15 cellular contexts compared by ENCODE assay signal in the genomic region with DNA sequence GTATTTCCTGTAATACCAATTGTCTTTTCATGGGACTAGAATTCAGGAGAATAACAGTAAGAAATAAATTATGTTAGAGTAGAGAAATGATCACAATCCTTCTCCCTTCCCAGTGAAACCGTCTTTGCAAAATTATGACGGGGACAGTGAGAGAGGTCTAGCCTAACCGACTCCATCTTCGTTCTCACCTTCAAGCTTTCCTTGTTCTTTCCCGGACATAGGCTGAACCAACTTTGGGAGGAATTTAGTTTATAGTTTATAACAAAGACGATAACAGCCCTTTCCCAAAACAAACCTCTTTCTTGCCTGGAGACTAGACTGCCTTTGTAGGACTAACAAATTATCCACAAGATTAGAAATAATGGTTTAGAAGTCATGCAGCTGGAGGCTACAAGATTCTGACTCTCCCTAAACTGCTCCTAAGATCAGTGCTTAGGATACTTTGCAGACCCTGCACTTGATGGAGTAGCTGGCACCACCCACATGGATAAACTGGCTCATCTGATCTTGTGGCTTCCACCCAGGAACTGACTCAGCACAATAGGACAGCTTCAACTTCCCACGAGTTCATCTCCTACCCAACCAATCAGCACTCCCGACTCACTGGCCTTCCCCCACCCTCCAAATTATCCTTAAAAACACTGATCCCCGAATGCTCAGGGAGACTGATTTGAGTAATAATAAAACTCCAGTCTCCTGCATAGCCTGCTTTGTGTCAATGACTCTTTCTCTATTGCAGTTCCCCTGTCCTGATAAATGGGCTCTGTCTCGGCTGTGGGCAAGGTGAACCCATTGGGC.
DNase-seq lines count a peak whose midpoint lies in the region; ATAC-seq and TF ChIP-seq lines count a peak whose summit lies in the region.
"Had no signal": no experiment of that assay in that cellular context is flagged by ENCODE, and none has a peak within 500 bp of the region (broad histone marks: within the 10 kb centered on the region; RNA-seq: fewer than 3 reads in every experiment).

No MANE protein-coding gene starts in this region.

- POLR2A ChIA-PET in MCF 10A (lab: Yijun Ruan, JAX) = no interaction called here

- CTCF ChIA-PET in MCF 10A (lab: Yijun Ruan, JAX) = interaction anchor here (0.9 kb wide), 1 partner anchor 15 kb away, joined by 5 read pairs; no protein-coding TSS in a partner anchor

- BruUV-seq in MCF 10A (replicated peaks; lab: Mats Ljungman, UMichigan) = no TSS peak

- ATAC-seq in stimulated activated naive B cell treated with anti-CD40 and anti-IgM and Interleukin-4, amounts not matched to agents 10 μg/mL and 1 μg/mL and 100 μg/mL, for 72 hours (replicated peaks) = no peak

- H3K4me3 Mint-ChIP-seq in MCF 10A (ENCODE audit: unreplicated experiment) (no peak overlapping the region), osteocyte (ENCODE audit: unreplicated experiment) (no peak overlapping the region)
- no peak overlapping the region for H3K4me3 Mint-ChIP-seq in stimulated activated naive B cell treated with anti-CD40 and anti-IgM and Interleukin-4, amounts not matched to agents 10 μg/mL and 1 μg/mL and 100 μg/mL, for 72 hours
- H3K4me3 Mint-ChIP-seq: central memory CD8-positive, alpha-beta T cell had no signal

- H3K27me3 Mint-ChIP-seq in MCF 10A (ENCODE audit: insufficient read depth, unreplicated experiment) = no peaks in the 10 kb centered on the region
- no peaks in the 10 kb centered on the region for H3K27me3 Mint-ChIP-seq in stimulated activated naive B cell treated with anti-CD40 and anti-IgM and Interleukin-4, amounts not matched to agents 10 μg/mL and 1 μg/mL and 100 μg/mL, for 72 hours
- no peaks in the 10 kb centered on the region for H3K27me3 Mint-ChIP-seq in osteocyte (ENCODE audit: unreplicated experiment)
- H3K27me3 Mint-ChIP-seq: central memory CD8-positive, alpha-beta T cell had no signal

- intact Hi-C loops in MCF 10A (cut with micrococcal nuclease) (no loop called here), breast epithelium (cut with DNase I; ENCODE audit: low total_unique reads) (no loop called here)

- H3K4me3 ChIP-seq in breast epithelium (no peak overlapping the region), adipocyte (ENCODE audit: low read length) (no peak overlapping the region), fibroblast of villous mesenchyme (ENCODE audit: low read depth, low read length) (no peak overlapping the region)

- H3K9me3 ChIP-seq in breast epithelium (no peaks in the 10 kb centered on the region), adipocyte (ENCODE audit: control insufficient read depth, low read length) (no peaks in the 10 kb centered on the region)
- H3K9me3 ChIP-seq: neutrophil had no signal

- peaks cover 5% of the 10 kb centered on the region for H3K4me1 Mint-ChIP-seq in MCF 10A (ENCODE audit: insufficient read depth, unreplicated experiment)
- H3K4me1 Mint-ChIP-seq in stimulated activated naive B cell treated with anti-CD40 and anti-IgM and Interleukin-4, amounts not matched to agents 10 μg/mL and 1 μg/mL and 100 μg/mL, for 72 hours = no peaks in the 10 kb centered on the region
- H3K4me1 Mint-ChIP-seq in osteocyte (ENCODE audit: unreplicated experiment) = no peaks in the 10 kb centered on the region
- H3K4me1 Mint-ChIP-seq: central memory CD8-positive, alpha-beta T cell had no signal

- H3K9ac ChIP-seq in adipocyte (ENCODE audit: low read length) = no peak overlapping the region
- H3K9ac ChIP-seq: KMS-11 had no signal

- H3K9me3 Mint-ChIP-seq in MCF 10A (ENCODE audit: unreplicated experiment) (no peaks in the 10 kb centered on the region), osteocyte (ENCODE audit: unreplicated experiment) (no peaks in the 10 kb centered on the region)
- H3K9me3 Mint-ChIP-seq in stimulated activated naive B cell treated with anti-CD40 and anti-IgM and Interleukin-4, amounts not matched to agents 10 μg/mL and 1 μg/mL and 100 μg/mL, for 72 hours = peaks cover 0 to 4% of the 10 kb centered on the region in 2 donors
- H3K9me3 Mint-ChIP-seq: central memory CD8-positive, alpha-beta T cell had no signal

- DNase-seq in MCF 10A (ENCODE audit: unreplicated experiment) (peak; percentile 51), breast epithelium (ENCODE audit: low spot score in 2 of 2) (no peak), adipocyte (ENCODE audit: low read depth) (peak; percentile 22), fibroblast of villous mesenchyme (ENCODE audit: low read depth) (peak; percentile 76), amniotic stem cell (lab: John Stamatoyannopoulos, UW) (no peak), erythroblast (lab: John Stamatoyannopoulos, UW) (no peak), osteocyte (ENCODE audit: extremely low spot score, unreplicated experiment) (no peak)
- DNase-seq in stimulated activated naive B cell treated with anti-CD40 and anti-IgM and Interleukin-4, amounts not matched to agents 10 μg/mL and 1 μg/mL and 100 μg/mL, for 72 hours = no peak
- DNase-seq: activated gamma-delta T cell, NCI-H1694 treated with DMSO at 0.1 percent for 48 hours, SHP77 had no signal

- no peak overlapping the region for H3K27ac ChIP-seq in breast epithelium
- H3K27ac ChIP-seq: 22Rv1, KMS-11, neutrophil had no signal

- no peaks in the 10 kb centered on the region for H3K36me3 Mint-ChIP-seq in MCF 10A (ENCODE audit: insufficient read depth, unreplicated experiment)
- H3K36me3 Mint-ChIP-seq in stimulated activated naive B cell treated with anti-CD40 and anti-IgM and Interleukin-4, amounts not matched to agents 10 μg/mL and 1 μg/mL and 100 μg/mL, for 72 hours = no peaks in the 10 kb centered on the region
- no peaks in the 10 kb centered on the region for H3K36me3 Mint-ChIP-seq in osteocyte (ENCODE audit: unreplicated experiment)

- no peak for TF ChIP-seq POLR2A in breast epithelium (IDR thresholded peaks at IDR 0.05)
- no peak for TF ChIP-seq POLR2A in erythroblast (IDR thresholded peaks at IDR 0.05; ENCODE audit: low read length)

- H3K27me3 ChIP-seq in breast epithelium (no peaks in the 10 kb centered on the region), adipocyte (replicated peaks; ENCODE audit: control insufficient read depth, insufficient read depth, low read length) (no peaks in the 10 kb centered on the region)
- H3K27me3 ChIP-seq: neutrophil had no signal

- no peak overlapping the region for H3K27ac Mint-ChIP-seq in MCF 10A (ENCODE audit: low read depth, unreplicated experiment)
- H3K27ac Mint-ChIP-seq in stimulated activated naive B cell treated with anti-CD40 and anti-IgM and Interleukin-4, amounts not matched to agents 10 μg/mL and 1 μg/mL and 100 μg/mL, for 72 hours = no peak overlapping the region
- H3K27ac Mint-ChIP-seq in osteocyte (ENCODE audit: unreplicated experiment) = no peak overlapping the region

- H3K36me3 ChIP-seq in breast epithelium (no peaks in the 10 kb centered on the region), adipocyte (ENCODE audit: control insufficient read depth, insufficient read depth, low read length, severe bottlenecking) (no peaks in the 10 kb centered on the region)
- H3K36me3 ChIP-seq: neutrophil had no signal

- TF ChIP-seq CTCF in MCF 10A (IDR thresholded peaks at IDR 0.05; ENCODE audit: unreplicated experiment) (no peak), breast epithelium (IDR thresholded peaks at IDR 0.05) (no peak), fibroblast of villous mesenchyme (IDR thresholded peaks at IDR 0.05; ENCODE audit: insufficient read depth, low read depth, low read length) (no peak), osteocyte (IDR thresholded peaks at IDR 0.05) (no peak)

- H3K4me1 ChIP-seq in breast epithelium = no peaks in the 10 kb centered on the region
- peaks cover 12% of the 10 kb centered on the region for H3K4me1 ChIP-seq in adipocyte (ENCODE audit: control insufficient read depth, insufficient read depth, low read length)

Comparison
In these comparisons a context has a peak if more than half of its experiments do, and no peak if none do; other contexts are left out.
1. DNase-seq: peak in MCF 10A (single experiment), adipocyte (single experiment) and fibroblast of villous mesenchyme (single experiment); none in breast epithelium (0 of 2), amniotic stem cell (single experiment), stimulated activated naive B cell treated with anti-CD40 and anti-IgM and Interleukin-4, amounts not matched to agents 10 μg/mL and 1 μg/mL and 100 μg/mL, for 72 hours (single experiment), erythroblast (0 of 2) and osteocyte (single experiment).